ENCODE assay signal across 26 cellular contexts in the genomic region with DNA sequence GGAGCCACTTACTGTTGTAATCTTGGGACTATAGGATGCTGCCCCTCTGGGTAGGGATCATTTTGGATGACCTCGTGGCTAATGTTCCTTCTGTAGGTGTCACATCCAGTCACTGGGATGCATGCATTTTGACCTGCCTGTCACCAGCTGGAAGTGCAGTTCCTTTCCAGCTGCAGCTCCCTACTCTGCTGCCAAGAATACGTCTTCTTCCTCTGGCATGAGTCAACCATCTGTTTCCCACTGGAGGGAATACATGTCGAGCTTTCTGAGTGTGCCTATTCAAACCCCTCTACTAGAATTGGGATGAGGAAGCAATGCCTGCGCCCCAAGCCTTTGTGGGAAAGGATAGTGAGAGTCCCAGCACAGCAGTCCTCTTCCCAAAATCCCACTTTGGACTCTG.
"Had no signal": no experiment of that assay in that cellular context is flagged by ENCODE, and none has a peak within 500 bp of the region (broad histone marks: within the 10 kb centered on the region; RNA-seq: fewer than 3 reads in every experiment).

No MANE protein-coding gene starts in this region.

- H3K9me3 ChIP-seq: body of pancreas, esophagus muscularis mucosa, thyroid gland, upper lobe of right lung had no signal

- H3K27ac ChIP-seq: body of pancreas, esophagus muscularis mucosa, neural progenitor cell, thyroid gland, upper lobe of right lung, WERI-Rb-1 had no signal

- H3K9me3 Mint-ChIP-seq: activated naive CD4-positive, alpha-beta T cell treated with anti-CD3 and anti-CD28 coated beads, Interleukin-2, amount 50 U/mL, for 24 hours; neural progenitor cell; stimulated activated naive CD8-positive, alpha-beta T cell treated with anti-CD3 and anti-CD28 coated beads, Interleukin-15, Interleukin-2, amounts not matched to agents 100 ng/mL and 50 ng/mL, for 24 hours had no signal

- H3K36me3 Mint-ChIP-seq: activated naive CD4-positive, alpha-beta T cell treated with anti-CD3 and anti-CD28 coated beads, Interleukin-2, amount 50 U/mL, for 24 hours; mesothelial cell of epicardium; naive thymus-derived CD8-positive, alpha-beta T cell; neural progenitor cell had no signal

- H3K4me1 Mint-ChIP-seq: activated CD4-positive, alpha-beta T cell treated with anti-CD3 and anti-CD28 coated beads, Interleukin-2, amount 10 ng/mL, durations not matched to agents 7 days and 5 days; activated naive CD4-positive, alpha-beta T cell treated with anti-CD3 and anti-CD28 coated beads, Interleukin-2, amount 50 U/mL, for 24 hours; mesothelial cell of epicardium; naive thymus-derived CD8-positive, alpha-beta T cell; neural progenitor cell had no signal

- H3K36me3 ChIP-seq: esophagus muscularis mucosa, neural progenitor cell, thyroid gland, upper lobe of right lung, WERI-Rb-1 had no signal

- H3K27me3 Mint-ChIP-seq: activated CD4-positive, alpha-beta T cell treated with anti-CD3 and anti-CD28 coated beads, Interleukin-2, amount 10 ng/mL, durations not matched to agents 7 days and 5 days; activated naive CD4-positive, alpha-beta T cell treated with anti-CD3 and anti-CD28 coated beads, Interleukin-2, amount 50 U/mL, for 24 hours; effector memory CD8-positive, alpha-beta T cell; naive thymus-derived CD8-positive, alpha-beta T cell; progenitor cell of endocrine pancreas; stimulated activated naive CD8-positive, alpha-beta T cell treated with anti-CD3 and anti-CD28 coated beads, Interleukin-15, Interleukin-2, amounts not matched to agents 100 ng/mL and 50 ng/mL, for 24 hours had no signal

- H3K27ac Mint-ChIP-seq: activated CD4-positive, alpha-beta T cell treated with anti-CD3 and anti-CD28 coated beads, Interleukin-2, amount 10 ng/mL, durations not matched to agents 7 days and 5 days; activated CD8-positive, alpha-beta T cell treated with anti-CD3 and anti-CD28 coated beads, Interleukin-2, amount 10 ng/mL, durations not matched to agents 7 days and 5 days; activated naive CD4-positive, alpha-beta T cell treated with anti-CD3 and anti-CD28 coated beads, Interleukin-2, amount 50 U/mL, for 24 hours; effector memory CD8-positive, alpha-beta T cell; mesothelial cell of epicardium; naive thymus-derived CD8-positive, alpha-beta T cell; neural progenitor cell; progenitor cell of endocrine pancreas; stimulated activated naive CD8-positive, alpha-beta T cell treated with anti-CD3 and anti-CD28 coated beads, Interleukin-15, Interleukin-2, amounts not matched to agents 100 ng/mL and 50 ng/mL, for 24 hours; T-helper 2 cell treated with Interferon-gamma antibody and Interleukin-4, amounts not matched to agents 5 μg/mL and 100 μg/mL, for 36 hours had no signal

- H3K27me3 ChIP-seq: body of pancreas, esophagus muscularis mucosa, neural progenitor cell, thyroid gland, upper lobe of right lung had no signal

- H3K4me3 ChIP-seq: body of pancreas, esophagus muscularis mucosa, lung, neural progenitor cell, thyroid gland, upper lobe of right lung had no signal

- ATAC-seq: activated CD8-positive, alpha-beta T cell treated with anti-CD3 and anti-CD28 coated beads, Interleukin-2, amount 10 ng/mL, durations not matched to agents 7 days and 5 days; body of pancreas; effector memory CD8-positive, alpha-beta T cell; naive thymus-derived CD8-positive, alpha-beta T cell; upper lobe of right lung had no signal

- H3K4me1 ChIP-seq: body of pancreas, esophagus muscularis mucosa, neural progenitor cell, thyroid gland, upper lobe of right lung had no signal

- H3K4me3 Mint-ChIP-seq: activated CD4-positive, alpha-beta T cell treated with anti-CD3 and anti-CD28 coated beads, Interleukin-2, amount 10 ng/mL, durations not matched to agents 7 days and 5 days; activated CD8-positive, alpha-beta T cell treated with anti-CD3 and anti-CD28 coated beads, Interleukin-2, amount 10 ng/mL, durations not matched to agents 7 days and 5 days; activated naive CD4-positive, alpha-beta T cell treated with anti-CD3 and anti-CD28 coated beads, Interleukin-2, amount 50 U/mL, for 24 hours; effector memory CD8-positive, alpha-beta T cell; mesothelial cell of epicardium; naive thymus-derived CD8-positive, alpha-beta T cell; neural progenitor cell; stimulated activated naive CD8-positive, alpha-beta T cell treated with anti-CD3 and anti-CD28 coated beads, Interleukin-15, Interleukin-2, amounts not matched to agents 100 ng/mL and 50 ng/mL, for 24 hours; T-helper 2 cell treated with Interferon-gamma antibody and Interleukin-4, amounts not matched to agents 5 μg/mL and 100 μg/mL, for 36 hours had no signal

- DNase-seq: activated CD4-positive, alpha-beta T cell treated with anti-CD3 and anti-CD28 coated beads, Interleukin-2, amount 10 ng/mL, durations not matched to agents 7 days and 5 days; activated CD4-positive, CD25-positive, alpha-beta regulatory T cell treated with anti-CD3 and anti-CD28 coated beads, Interleukin-2, amount 50 U/mL, for 72 hours; activated CD8-positive, alpha-beta T cell treated with anti-CD3 and anti-CD28 coated beads, Interleukin-2, amount 10 ng/mL, durations not matched to agents 7 days and 5 days; activated gamma-delta T cell treated with Interleukin-2 at 50 U/mL for 16 hours; activated T-cell treated with anti-CD3 and anti-CD28 coated beads, Interleukin-2, amount 50 U/mL, for 1 hour; anterior cingulate cortex; body of pancreas; caudate nucleus; dermis blood vessel endothelial cell; effector memory CD8-positive, alpha-beta T cell; kidney; naive thymus-derived CD8-positive, alpha-beta T cell; retina; stimulated activated CD4-positive, alpha-beta T cell treated with anti-CD3 and anti-CD28 coated beads, Interleukin-4, amount 100 ng/mL, for 4 hours; substantia nigra; upper lobe of right lung; WERI-Rb-1 had no signal
